Comparison of ENCODE assay signal across 13 cellular contexts in genomic region chr10:102801496-102801895, GRCh38. TPM values are rescaled to one million over a fixed set of nuclear protein-coding genes. Genes with fewer than 3 reads are reported as not detected.
DNase-seq lines count a peak whose midpoint lies in the region; ATAC-seq and TF ChIP-seq lines count a peak whose summit lies in the region.
"Had no signal": no experiment of that assay in that cellular context is flagged by ENCODE, and none has a peak within 500 bp of the region (broad histone marks: within the 10 kb centered on the region; RNA-seq: fewer than 3 reads in every experiment).

No MANE protein-coding gene starts in this region.

- 41 to 68% (median 48%) methylated on average over 2 of the region's 2 CpGs for WGBS in heart left ventricle, 4 donors

- TF ChIP-seq POLR2A in heart left ventricle (IDR thresholded peaks at IDR 0.05): no peak

- no peaks in the 10 kb centered on the region for H3K9me3 ChIP-seq in heart left ventricle
- H3K9me3 ChIP-seq in duodenal mucosa (ENCODE audit: control insufficient read depth in 1 of 2, low read length in 2 of 2): no peaks in the 10 kb centered on the region
- no peaks in the 10 kb centered on the region for H3K9me3 ChIP-seq in muscle layer of colon (ENCODE audit: low read length)
- no peaks in the 10 kb centered on the region for H3K9me3 ChIP-seq in upper lobe of right lung

- TF ChIP-seq CTCF in heart left ventricle (IDR thresholded peaks at IDR 0.05) (no peak), upper lobe of right lung (IDR thresholded peaks at IDR 0.05) (no peak)

- no peaks in the 10 kb centered on the region for H3K27me3 ChIP-seq in heart left ventricle
- H3K27me3 ChIP-seq in duodenal mucosa (ENCODE audit: control insufficient read depth in 1 of 2, insufficient read depth in 2 of 2, low read length in 2 of 2): no peaks in the 10 kb centered on the region
- no peaks in the 10 kb centered on the region for H3K27me3 ChIP-seq in muscle layer of colon (ENCODE audit: control insufficient read depth in 1 of 2, insufficient read depth in 2 of 2, low read length in 2 of 2)
- H3K27me3 ChIP-seq in upper lobe of right lung: no peaks in the 10 kb centered on the region

- intact Hi-C loops in heart left ventricle (cut with DNase I): loop anchor here in 2 of 10 donors (5.0 to 10.0 kb wide), 2 partner anchors 49 to 57 kb away; partner anchors contain the start of gene WBP1L (in 1 of the 2)
- intact Hi-C loops in Right ventricle myocardium superior (cut with DNase I): loop anchor here (5.0 kb wide), 1 partner anchor 49 kb away; no protein-coding TSS in a partner anchor
- intact Hi-C loops in upper lobe of right lung (cut with DNase I): no loop called here

- H3K36me3 ChIP-seq in heart left ventricle (peaks cover 0 to 56% (median 36%) of the 10 kb centered on the region in 9 donors), duodenal mucosa (ENCODE audit: control insufficient read depth in 1 of 2, insufficient read depth in 2 of 2, low read length in 2 of 2) (peaks cover 18 to 44% of the 10 kb centered on the region in 2 donors), muscle layer of colon (ENCODE audit: insufficient read depth, low read length) (peaks cover 28% of the 10 kb centered on the region), upper lobe of right lung (peaks cover 27% of the 10 kb centered on the region)

- ATAC-seq in heart left ventricle (no peak), Right ventricle myocardium superior (ENCODE audit: poor library complexity) (no peak), upper lobe of right lung (no peak)

- H3K4me3 ChIP-seq in heart left ventricle (no peak overlapping the region), duodenal mucosa (ENCODE audit: low read depth in 1 of 2, low read length in 2 of 2) (no peak overlapping the region), muscle layer of colon (ENCODE audit: low read depth in 1 of 2, low read length in 2 of 2) (no peak overlapping the region), upper lobe of right lung (no peak overlapping the region)

- peak overlapping the region; percentile 70 to 93 (median 84) for H3K27ac ChIP-seq in heart left ventricle
- H3K27ac ChIP-seq in duodenal mucosa (ENCODE audit: low read depth, low read length): peak overlapping the region; percentile 30
- peak overlapping the region; percentile 72 for H3K27ac ChIP-seq in muscle layer of colon (ENCODE audit: low read depth, low read length)
- peak overlapping the region; percentile 78 for H3K27ac ChIP-seq in upper lobe of right lung

- no peak overlapping the region for H3K9ac ChIP-seq in duodenal mucosa (ENCODE audit: low read depth in 1 of 2, low read length in 2 of 2)
- peak overlapping the region; percentile 2 for H3K9ac ChIP-seq in muscle layer of colon (ENCODE audit: low read length)

- H3K4me1 ChIP-seq in heart left ventricle (peaks cover 17 to 75% (median 64%) of the 10 kb centered on the region in 12 donors), duodenal mucosa (ENCODE audit: control insufficient read depth in 1 of 2, insufficient read depth in 2 of 2, low read length in 2 of 2) (peaks cover 23 to 24% of the 10 kb centered on the region in 2 donors), muscle layer of colon (ENCODE audit: insufficient read depth, low read length) (peaks cover 55% of the 10 kb centered on the region), upper lobe of right lung (peaks cover 50% of the 10 kb centered on the region)

- DNase-seq in heart left ventricle: no peak
- DNase-seq in Right ventricle myocardium superior: no peak
- DNase-seq in upper lobe of right lung: no peak
- no peak for DNase-seq in NCI-H128 (lab: John Stamatoyannopoulos, UW; ENCODE audit: unreplicated experiment)
- no peak for DNase-seq in inferior parietal cortex (ENCODE audit: extremely low spot score)
- DNase-seq in NOMO-1 treated with dmso at 0.1 percent for 144 hours (lab: John Stamatoyannopoulos, UW; ENCODE audit: unreplicated experiment): no peak
- DNase-seq: immature natural killer cell, NCI-H2081, retina, SIG-M5 had no signal

RNA-seq across cellular contexts. Expression of gene CYP17A1, which starts 35.7 kb away (rescaled TPM):
- total RNA-seq in heart left ventricle (under 1 TPM in 1 of 9 donors, not detected in 8; 0.25 TPM), Right ventricle myocardium superior (not detected), upper lobe of right lung (1.9 TPM)
- polyA plus RNA-seq in heart left ventricle: not detected
- polyA plus RNA-seq: AG04450 had no signal

RNA-seq across cellular contexts. Expression of gene BORCS7, which starts 52.6 kb away (rescaled TPM):
- total RNA-seq in heart left ventricle (10 to 100 TPM; 11.5 to 29.3 (median 16.9) TPM), Right ventricle myocardium superior (11.1 TPM), upper lobe of right lung (22.1 TPM)
- 10 to 100 TPM; 15.4 to 32.9 TPM for polyA plus RNA-seq in heart left ventricle

RNA-seq across cellular contexts. Expression of gene WBP1L, which starts 57.7 kb away (rescaled TPM):
- 10 to 100 TPM; 18.5 to 75.1 (median 27.6) TPM for total RNA-seq in heart left ventricle
- polyA plus RNA-seq in heart left ventricle: 10 to 100 TPM; 10.7 to 28.5 TPM
- 19.7 TPM for total RNA-seq in Right ventricle myocardium superior
- 49.0 TPM for total RNA-seq in upper lobe of right lung

Comparison
In these comparisons a context has a peak if more than half of its experiments do, and no peak if none do; other contexts are left out.
1. H3K27ac ChIP-seq: peak in every context shown above with its lines; median percentile 84 in heart left ventricle; 78 in upper lobe of right lung; 72 in muscle layer of colon; 30 in duodenal mucosa.